8 cellular contexts compared by ENCODE assay signal in the genomic region with DNA sequence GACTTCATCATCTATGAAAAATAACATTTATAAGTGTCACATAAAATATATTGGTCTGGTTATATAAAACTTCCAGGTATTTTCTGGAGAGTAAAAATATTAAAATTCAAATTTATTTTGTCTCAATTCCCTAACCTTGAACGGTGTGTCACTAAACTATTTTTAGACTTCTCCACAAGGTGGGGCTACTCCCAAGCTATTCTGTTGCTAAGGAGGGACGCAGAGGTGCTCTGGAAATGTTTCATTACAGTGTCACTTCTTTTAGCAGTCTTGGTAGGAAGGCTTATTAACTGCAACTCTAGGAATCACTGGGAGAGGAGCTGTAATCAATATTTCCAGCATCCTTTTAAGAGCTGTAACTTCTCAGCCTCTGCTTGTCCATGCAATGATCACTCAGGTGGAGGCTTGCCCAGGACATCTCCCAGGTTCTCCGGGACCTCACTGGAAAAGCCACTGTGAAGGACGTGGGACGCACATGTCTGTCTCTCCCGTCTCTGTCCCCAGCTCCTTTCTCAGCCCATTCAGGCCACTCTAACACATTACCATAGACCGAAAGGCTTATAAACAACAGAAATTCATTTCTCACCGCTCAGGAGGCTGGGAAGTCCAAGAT. TPM values are rescaled to one million over a fixed set of nuclear protein-coding genes. Genes with fewer than 3 reads are reported as not detected.
A peak's percentile ranks its signal among the peaks of the same experiment; 100 is the strongest.
DNase-seq lines count a peak whose midpoint lies in the region; ATAC-seq and TF ChIP-seq lines count a peak whose summit lies in the region.

No MANE protein-coding gene starts in this region.

- no peak overlapping the region for H3K27ac Mint-ChIP-seq in natural killer cell

- no peak overlapping the region for H3K4me2 ChIP-seq in hepatocyte

- H3K9me3 Mint-ChIP-seq in natural killer cell, result no peaks in the 10 kb centered on the region

- H3K36me3 Mint-ChIP-seq in natural killer cell, result no peaks in the 10 kb centered on the region

- no peaks in the 10 kb centered on the region for H3K9me3 ChIP-seq in hepatocyte (ENCODE audit: low read depth)

- H4K20me1 ChIP-seq in hepatocyte (ENCODE audit: insufficient read depth, poor library complexity, severe bottlenecking), result no peaks in the 10 kb centered on the region

- no peak overlapping the region for H3K4me3 ChIP-seq in hepatocyte

- peak; percentile 62 for TF ChIP-seq CTCF in hepatocyte (IDR thresholded peaks at IDR 0.05; ENCODE audit: poor library complexity)
- TF ChIP-seq CTCF in natural killer cell (IDR thresholded peaks at IDR 0.05), result no peak

- no peaks in the 10 kb centered on the region for H3K9me2 ChIP-seq in hepatocyte (replicated peaks; ENCODE audit: insufficient read depth)

- H3K27me3 ChIP-seq in hepatocyte, result no peaks in the 10 kb centered on the region

- H3K4me3 Mint-ChIP-seq in natural killer cell, result no peak overlapping the region

- H3K27me3 Mint-ChIP-seq in natural killer cell (ENCODE audit: low read depth in 2 of 2), result peaks cover 0 to 4% of the 10 kb centered on the region in 2 donors

- DNase-seq in DMS53 (lab: John Stamatoyannopoulos, UW) (peak; percentile 75), M059J (ENCODE audit: low read depth) (peak; percentile 80), SW480 (ENCODE audit: low spot score) (peak; percentile 74), hepatocyte (ENCODE audit: low spot score) (peak; percentile 66), natural killer cell (no peak)
- no peak for DNase-seq in central memory CD4-positive, alpha-beta T cell
- DNase-seq in NK-92 treated with Interleukin-12 subunit alpha and Interleukin-12 subunit beta, amount 100 ng/mL, for 24 hours (lab: John Stamatoyannopoulos, UW), result no peak
- DNase-seq in stimulated activated naive CD4-positive, alpha-beta T cell treated with Interleukin-2 at 50 U/mL for 16 hours (lab: John Stamatoyannopoulos, UW), result no peak

- WGBS in hepatocyte (ENCODE audit: low lambda C conversion rate, missing lambda C conversion rate), result 65% methylated on average over 8 of the region's 8 CpGs

- intact Hi-C loops in natural killer cell (cut with micrococcal nuclease), result no loop called here

- ATAC-seq in natural killer cell, result no peak

- no peaks in the 10 kb centered on the region for H3K4me1 ChIP-seq in hepatocyte (ENCODE audit: insufficient read depth)

- H3K4me1 Mint-ChIP-seq in natural killer cell, result no peaks in the 10 kb centered on the region

- H3K36me3 ChIP-seq in hepatocyte (replicated peaks; ENCODE audit: insufficient read depth, low read depth), result no peaks in the 10 kb centered on the region

- H3K79me2 ChIP-seq in hepatocyte, result no peaks in the 10 kb centered on the region

- H3K27ac ChIP-seq in hepatocyte, result no peak overlapping the region

- no peak overlapping the region for H2AFZ ChIP-seq in hepatocyte

RNA-seq across cellular contexts. Expression of a gene that starts 32.5 kb away (rescaled TPM):
- total RNA-seq in M059J (2014; rRNA removed; shearing (Covaris generic)), result 2.2 and 3.0 TPM in 2 replicates
- total RNA-seq in hepatocyte (0.40 and 0.72 TPM in 2 replicates), natural killer cell (not detected)
- 0.17 and 0.64 TPM in 2 replicates for polyA plus RNA-seq in hepatocyte

Comparison
In these comparisons a context has a peak if more than half of its experiments do, and no peak if none do; other contexts are left out.
1. DNase-seq: peak in DMS53 (single experiment), M059J (single experiment), SW480 (single experiment) and hepatocyte (single experiment); none in central memory CD4-positive, alpha-beta T cell (single experiment), NK-92 treated with Interleukin-12 subunit alpha and Interleukin-12 subunit beta, amount 100 ng/mL, for 24 hours (single experiment), stimulated activated naive CD4-positive, alpha-beta T cell treated with Interleukin-2 at 50 U/mL for 16 hours (single experiment) and natural killer cell (single experiment).